2 cellular contexts compared by ENCODE assay signal in the genomic region with DNA sequence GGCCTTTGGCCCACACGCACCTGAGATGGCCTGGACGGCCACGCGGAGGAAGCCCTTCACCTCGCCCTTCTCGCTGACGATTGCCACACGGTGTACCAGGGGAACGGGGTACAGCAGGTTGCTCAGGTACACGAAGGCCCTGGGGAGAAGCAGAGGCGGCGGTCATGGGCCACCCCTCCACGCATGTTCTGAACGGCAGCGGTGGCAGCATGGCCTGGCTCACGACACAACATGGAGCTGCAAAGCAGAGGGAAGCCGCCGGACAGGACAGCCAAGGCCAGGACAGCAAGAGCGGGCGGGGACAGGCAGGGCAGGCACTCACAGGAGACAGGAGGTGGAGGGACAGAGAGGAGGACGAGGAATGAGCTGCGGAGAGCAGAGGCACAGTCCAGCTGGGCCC.
TF ChIP-seq lines count a peak whose summit lies in the region.

No MANE protein-coding gene starts in this region.

TF ChIP-seq in HepG2, 621 proteins besides CTCF, POLR2A, EP300 and RAD21:
- TF ChIP-seq ZNF768 (CRISPR knock-in tag; IDR thresholded peaks at IDR 0.05), result peak; percentile 9; the same call in 1 of the 2 replicates
- TF ChIP-seq HNF4A (CRISPR knock-in tag; IDR thresholded peaks at IDR 0.05), result no peak

TF ChIP-seq in K562, 482 proteins besides CTCF, POLR2A, EP300 and RAD21:
- TF ChIP-seq, protein P1, sequence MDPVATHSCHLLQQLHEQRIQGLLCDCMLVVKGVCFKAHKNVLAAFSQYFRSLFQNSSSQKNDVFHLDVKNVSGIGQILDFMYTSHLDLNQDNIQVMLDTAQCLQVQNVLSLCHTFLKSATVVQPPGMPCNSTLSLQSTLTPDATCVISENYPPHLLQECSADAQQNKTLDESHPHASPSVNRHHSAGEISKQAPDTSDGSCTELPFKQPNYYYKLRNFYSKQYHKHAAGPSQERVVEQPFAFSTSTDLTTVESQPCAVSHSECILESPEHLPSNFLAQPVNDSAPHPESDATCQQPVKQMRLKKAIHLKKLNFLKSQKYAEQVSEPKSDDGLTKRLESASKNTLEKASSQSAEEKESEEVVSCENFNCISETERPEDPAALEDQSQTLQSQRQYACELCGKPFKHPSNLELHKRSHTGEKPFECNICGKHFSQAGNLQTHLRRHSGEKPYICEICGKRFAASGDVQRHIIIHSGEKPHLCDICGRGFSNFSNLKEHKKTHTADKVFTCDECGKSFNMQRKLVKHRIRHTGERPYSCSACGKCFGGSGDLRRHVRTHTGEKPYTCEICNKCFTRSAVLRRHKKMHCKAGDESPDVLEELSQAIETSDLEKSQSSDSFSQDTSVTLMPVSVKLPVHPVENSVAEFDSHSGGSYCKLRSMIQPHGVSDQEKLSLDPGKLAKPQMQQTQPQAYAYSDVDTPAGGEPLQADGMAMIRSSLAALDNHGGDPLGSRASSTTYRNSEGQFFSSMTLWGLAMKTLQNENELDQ (CRISPR knock-in tag; IDR thresholded peaks at IDR 0.05; ENCODE audit: borderline replicate concordance), result no peak
- TF ChIP-seq ZNF133 (CRISPR knock-in tag; IDR thresholded peaks at IDR 0.05), result no peak
- TF ChIP-seq BACH1 (tag; IDR thresholded peaks at IDR 0.05), result no peak
- no peak for TF ChIP-seq SAFB (IDR thresholded peaks at IDR 0.05; ENCODE audit: borderline replicate concordance, low read depth, low read length)
- no peak for TF ChIP-seq EGR1 (conservative IDR thresholded peaks at IDR 0.05)
TF ChIP-seq in K562: peak in this region for 0.
